Comparison of ENCODE assay signal across 1 cellular context in the genomic region with DNA sequence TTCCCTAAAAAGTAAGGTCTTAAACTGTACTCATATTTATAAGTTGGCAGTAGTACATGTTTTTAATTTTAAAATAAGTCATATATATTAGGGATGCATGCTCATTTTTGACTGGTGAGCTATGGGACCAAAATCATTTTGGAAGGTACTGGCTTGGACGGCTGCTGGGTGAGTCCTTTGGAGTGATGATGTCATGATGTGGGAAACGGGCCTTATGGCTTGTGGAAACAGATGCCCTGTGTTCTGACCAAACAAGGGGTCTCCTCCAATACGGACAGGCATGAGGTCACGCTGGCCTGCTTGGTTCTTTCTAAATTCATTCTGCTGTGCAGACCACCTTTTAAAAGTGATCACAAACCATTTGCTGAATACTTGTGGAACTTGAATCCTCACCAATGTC.
TF ChIP-seq lines count a peak whose summit lies in the region.

No MANE protein-coding gene starts in this region.

TF ChIP-seq in H1, 55 proteins besides CTCF, POLR2A, EP300 and RAD21:
- TF ChIP-seq CTBP2 (IDR thresholded peaks at IDR 0.05; ENCODE audit: borderline replicate concordance, insufficient read depth, insufficient read length, low read length) (no peak), JUND (IDR thresholded peaks at IDR 0.05; ENCODE audit: low read length) (no peak), TAF1 (IDR thresholded peaks at IDR 0.05; ENCODE audit: low read depth, low read length) (no peak), RFX5 (IDR thresholded peaks at IDR 0.05; ENCODE audit: borderline replicate concordance, low read depth, low read length) (no peak), YY1 (IDR thresholded peaks at IDR 0.05; ENCODE audit: low read depth, low read length) (no peak), HDAC6 (IDR thresholded peaks at IDR 0.05; ENCODE audit: low read depth, low read length) (no peak), KDM5A (IDR thresholded peaks at IDR 0.05; ENCODE audit: low read length) (no peak), TAF7 (optimal IDR thresholded peaks at IDR 0.05; ENCODE audit: borderline replicate concordance, low read depth, low read length) (no peak), ZNF274 (IDR thresholded peaks at IDR 0.05; ENCODE audit: borderline replicate concordance, extremely low read depth, low read length) (no peak), BCL11A (IDR thresholded peaks at IDR 0.05; ENCODE audit: low read depth in 2 of 2, low read length in 2 of 2) (no peak), TBP (IDR thresholded peaks at IDR 0.05; ENCODE audit: low read depth, low read length) (no peak), CHD1 (IDR thresholded peaks at IDR 0.05; ENCODE audit: low read depth, low read length) (no peak), KDM4A (IDR thresholded peaks at IDR 0.05; ENCODE audit: low read depth, low read length, severe bottlenecking) (no peak), TEAD4 (IDR thresholded peaks at IDR 0.05; ENCODE audit: low read depth, low read length) (no peak), NRF1 (IDR thresholded peaks at IDR 0.05; ENCODE audit: low read depth, low read length) (no peak), SP1 (IDR thresholded peaks at IDR 0.05; ENCODE audit: low read depth, low read length) (no peak), RNF2 (IDR thresholded peaks at IDR 0.05; ENCODE audit: borderline replicate concordance, low read depth, low read length, missing control alignments, poor library complexity, severe bottlenecking) (no peak)
- TF ChIP-seq, protein P1, sequence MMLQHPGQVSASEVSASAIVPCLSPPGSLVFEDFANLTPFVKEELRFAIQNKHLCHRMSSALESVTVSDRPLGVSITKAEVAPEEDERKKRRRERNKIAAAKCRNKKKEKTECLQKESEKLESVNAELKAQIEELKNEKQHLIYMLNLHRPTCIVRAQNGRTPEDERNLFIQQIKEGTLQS (IDR thresholded peaks at IDR 0.05; ENCODE audit: insufficient read depth, low read depth, low read length) = no peak
